In the genomic region with DNA sequence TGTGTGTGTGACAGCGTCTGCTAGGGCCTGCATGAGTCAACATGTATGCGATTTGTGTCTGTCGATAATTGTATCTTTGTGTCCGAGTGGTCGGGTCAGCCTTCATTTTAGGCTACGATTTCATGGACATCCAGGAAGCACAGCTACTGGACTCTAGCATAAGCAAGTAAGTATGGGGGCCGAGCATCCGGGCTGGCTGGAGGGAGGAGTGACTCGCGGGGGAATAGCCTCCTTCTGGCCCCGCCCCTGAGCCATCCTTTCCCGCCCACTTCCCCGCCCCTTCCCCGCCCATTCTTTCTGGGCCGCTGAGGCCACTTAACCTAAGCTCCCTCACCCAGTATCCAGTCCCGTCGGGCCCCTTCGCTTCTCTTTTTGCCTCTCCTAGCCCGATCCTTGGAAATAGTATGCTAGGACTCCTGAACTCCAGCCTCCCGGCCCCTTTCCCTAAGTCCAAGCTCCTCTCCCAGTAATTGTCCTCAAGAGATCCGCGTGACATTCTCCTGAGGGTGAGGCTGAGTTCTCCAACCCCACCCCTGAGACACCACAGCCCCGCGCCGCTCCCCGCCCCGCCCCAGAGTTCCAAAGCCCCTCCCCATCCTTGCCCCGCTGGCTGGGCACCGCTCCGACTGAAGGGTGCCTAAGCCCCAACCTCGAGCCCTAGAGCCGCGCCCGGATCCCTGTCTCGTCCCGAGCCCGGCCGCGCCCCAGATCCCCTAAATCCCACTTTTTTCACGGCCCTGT, we compare ENCODE assay signal across 8 cellular contexts. TPM values are rescaled to one million over a fixed set of nuclear protein-coding genes. Genes with fewer than 3 reads are reported as not detected.
DNase-seq lines count a peak whose midpoint lies in the region; ATAC-seq, FAIRE-seq and TF ChIP-seq lines count a peak whose summit lies in the region.

No MANE protein-coding gene starts in this region.

- H3K36me3 Mint-ChIP-seq in activated naive CD4-positive, alpha-beta T cell treated with anti-CD3 and anti-CD28 coated beads for 36 hours (ENCODE audit: low read depth) = no peaks in the 10 kb centered on the region

- H3K27me3 Mint-ChIP-seq in activated naive CD4-positive, alpha-beta T cell treated with anti-CD3 and anti-CD28 coated beads for 36 hours (ENCODE audit: low read depth) = no peaks in the 10 kb centered on the region

- H3K4me1 Mint-ChIP-seq in activated naive CD4-positive, alpha-beta T cell treated with anti-CD3 and anti-CD28 coated beads for 36 hours (ENCODE audit: low read depth) = peaks cover 25% of the 10 kb centered on the region

- ATAC-seq in gastroesophageal sphincter = peak; percentile 81

- H3K36me3 ChIP-seq in MG63 = peaks cover 19% of the 10 kb centered on the region
- peaks cover 38% of the 10 kb centered on the region for H3K36me3 ChIP-seq in SJSA1
- peaks cover 0 to 43% of the 10 kb centered on the region in 2 donors for H3K36me3 ChIP-seq in gastroesophageal sphincter
- H3K36me3 ChIP-seq in neutrophil = no peaks in the 10 kb centered on the region

- peaks cover 17% of the 10 kb centered on the region for H3K4me1 ChIP-seq in SJSA1 (replicated peaks)
- H3K4me1 ChIP-seq in gastroesophageal sphincter = peaks cover 9 to 65% (median 19%) of the 10 kb centered on the region in 3 donors
- peaks cover 58 to 64% of the 10 kb centered on the region in 2 experiments for H3K4me1 ChIP-seq in neutrophil (ENCODE audit: control insufficient read depth in 1 of 2, insufficient read depth in 1 of 2, low read depth in 1 of 2, low read length in 1 of 2)

- CTCF ChIA-PET in activated naive CD4-positive, alpha-beta T cell treated with anti-CD3 and anti-CD28 coated beads for 36 hours (lab: Charles Lee) = interaction anchor here (0.9 to 2.2 kb wide), 9 partner anchors 8 to 243 kb away, joined by 3 to 14 read pairs (median 3); a partner anchor contains a TSS

- H3K9me3 ChIP-seq in MG63 (no peaks in the 10 kb centered on the region), SJSA1 (replicated peaks) (no peaks in the 10 kb centered on the region), gastroesophageal sphincter (no peaks in the 10 kb centered on the region), neutrophil (no peaks in the 10 kb centered on the region)

- intact Hi-C loops in activated naive CD4-positive, alpha-beta T cell treated with anti-CD3 and anti-CD28 coated beads for 36 hours (cut with micrococcal nuclease) = loop anchor here (2.0 kb wide), 1 partner anchor 43 kb away; a partner anchor contains a TSS

- DNase-seq in AG08395 (ENCODE audit: low spot score) = peak; percentile 97
- peak; percentile 98 for DNase-seq in GM19239 (ENCODE audit: insufficient read length, low spot score)
- peak; percentile 90 for DNase-seq in MG63
- peak; percentile 91 to 95 for DNase-seq in SJSA1 (ENCODE audit: low read depth in 1 of 2, low spot score in 2 of 2)
- DNase-seq in activated naive CD4-positive, alpha-beta T cell treated with anti-CD3 and anti-CD28 coated beads for 36 hours = peak; percentile 87
- peak; percentile 75 for DNase-seq in superior temporal gyrus (ENCODE audit: extremely low spot score)

- peak overlapping the region; percentile 90 for H3K4me3 ChIP-seq in MG63
- H3K4me3 ChIP-seq in SJSA1 = peak overlapping the region; percentile 70
- peak overlapping the region; percentile 69 to 91 for H3K4me3 ChIP-seq in gastroesophageal sphincter
- H3K4me3 ChIP-seq in neutrophil (ENCODE audit: low read depth in 1 of 2, low read length in 1 of 2) = peak overlapping the region; percentile 63 to 76

- peak; percentile 38 to 51 for TF ChIP-seq POLR2A in gastroesophageal sphincter (IDR thresholded peaks at IDR 0.05)

- H3K27ac ChIP-seq in SJSA1 = peak overlapping the region; percentile 59
- peak overlapping the region; percentile 94 to 99 (median 98) for H3K27ac ChIP-seq in gastroesophageal sphincter
- H3K27ac ChIP-seq in neutrophil = peak overlapping the region; percentile 27

- TF ChIP-seq EP300 in gastroesophageal sphincter (IDR thresholded peaks at IDR 0.05) = no peak

- peak; percentile 96 for FAIRE-seq in GM19239 (lab: Jason Lieb, UNC)

- peak overlapping the region; percentile 34 for H3K27ac Mint-ChIP-seq in activated naive CD4-positive, alpha-beta T cell treated with anti-CD3 and anti-CD28 coated beads for 36 hours

- H3K27me3 ChIP-seq in MG63 = no peaks in the 10 kb centered on the region
- no peaks in the 10 kb centered on the region for H3K27me3 ChIP-seq in SJSA1 (replicated peaks)
- no peaks in the 10 kb centered on the region for H3K27me3 ChIP-seq in gastroesophageal sphincter
- H3K27me3 ChIP-seq in neutrophil = peaks cover 46% of the 10 kb centered on the region

- H3K4me3 Mint-ChIP-seq in activated naive CD4-positive, alpha-beta T cell treated with anti-CD3 and anti-CD28 coated beads for 36 hours = peak overlapping the region; percentile 83

- peak in 1 of 4 experiments; percentile 3 for TF ChIP-seq CTCF in gastroesophageal sphincter (IDR thresholded peaks at IDR 0.05)
- TF ChIP-seq CTCF in neutrophil (IDR thresholded peaks at IDR 0.05) = no peak

- no peaks in the 10 kb centered on the region for H3K9me3 Mint-ChIP-seq in activated naive CD4-positive, alpha-beta T cell treated with anti-CD3 and anti-CD28 coated beads for 36 hours

- WGBS in gastroesophageal sphincter (ENCODE audit: low coverage in 1 of 2), 2 donors = 0 to 4% methylated on average over 9 to 16 of the region's 40 CpGs

RNA-seq across cellular contexts. Expression of a gene that starts 1.2 kb away (rescaled TPM):
- total RNA-seq in MG63 (2014; rRNA removed; shearing (Covaris generic); ENCODE audit: low replicate concordance) = 11.5 and 26.9 TPM in 2 replicates
- 14.6 and 16.6 TPM in 2 replicates for total RNA-seq in SJSA1 (2014; rRNA removed; shearing (Covaris generic))
- total RNA-seq in activated naive CD4-positive, alpha-beta T cell treated with anti-CD3 and anti-CD28 coated beads for 36 hours = 1 to 10 TPM; 5.2 to 5.3 TPM
- 10 to 100 TPM; 31.1 to 64.3 (median 54.3) TPM for total RNA-seq in gastroesophageal sphincter

RNA-seq across cellular contexts. Expression of a gene that starts 9.1 kb away (rescaled TPM):
- not detected in 2 replicates for total RNA-seq in MG63 (2014; rRNA removed; shearing (Covaris generic); ENCODE audit: low replicate concordance)
- total RNA-seq in SJSA1 (2014; rRNA removed; shearing (Covaris generic)) = not detected in 2 replicates
- not detected for total RNA-seq in activated naive CD4-positive, alpha-beta T cell treated with anti-CD3 and anti-CD28 coated beads for 36 hours
- 10 to 100 TPM in 1 of 4 donors, 1 to 10 TPM in 3; 4.6 to 11.5 (median 6.3) TPM for total RNA-seq in gastroesophageal sphincter

RNA-seq across cellular contexts. Expression of a gene that starts 17.6 kb away (rescaled TPM):
- total RNA-seq in MG63 (2014; rRNA removed; shearing (Covaris generic); ENCODE audit: low replicate concordance) = not detected in 2 replicates
- total RNA-seq in SJSA1 (2014; rRNA removed; shearing (Covaris generic)) = not detected in 2 replicates
- not detected for total RNA-seq in activated naive CD4-positive, alpha-beta T cell treated with anti-CD3 and anti-CD28 coated beads for 36 hours
- total RNA-seq in gastroesophageal sphincter = not detected

RNA-seq across cellular contexts. Expression of a gene that starts 23.7 kb away (rescaled TPM):
- not detected in 2 replicates for total RNA-seq in MG63 (2014; rRNA removed; shearing (Covaris generic); ENCODE audit: low replicate concordance)
- total RNA-seq in SJSA1 (2014; rRNA removed; shearing (Covaris generic)) = 0.22 and 1.1 TPM in 2 replicates
- 10 to 100 TPM; 28.5 to 29.2 TPM for total RNA-seq in activated naive CD4-positive, alpha-beta T cell treated with anti-CD3 and anti-CD28 coated beads for 36 hours
- 1 to 10 TPM in 2 of 4 donors, under 1 TPM in 2; 0.81 to 4.8 (median 2.7) TPM for total RNA-seq in gastroesophageal sphincter

RNA-seq across cellular contexts. Expression of a gene that starts 26.9 kb away (rescaled TPM):
- total RNA-seq in MG63 (2014; rRNA removed; shearing (Covaris generic); ENCODE audit: low replicate concordance) = not detected in 2 replicates
- total RNA-seq in SJSA1 (2014; rRNA removed; shearing (Covaris generic)) = 0.38 and 1.4 TPM in 2 replicates
- total RNA-seq in activated naive CD4-positive, alpha-beta T cell treated with anti-CD3 and anti-CD28 coated beads for 36 hours = under 1 TPM; 0.64 to 0.74 TPM
- under 1 TPM in 1 of 4 donors, not detected in 3; 0.67 TPM for total RNA-seq in gastroesophageal sphincter

Comparison
In these comparisons a context has a peak if more than half of its experiments do, and no peak if none do; other contexts are left out.
1. Peak in every context shown above with its lines: DNase-seq, ATAC-seq, H3K4me3 ChIP-seq and H3K27ac ChIP-seq.
2. H3K27ac ChIP-seq: peak in every context shown above with its lines; median percentile 98 in gastroesophageal sphincter; 59 in SJSA1; 27 in neutrophil.